ENCODE assay signal across 16 cellular contexts in the genomic region with DNA sequence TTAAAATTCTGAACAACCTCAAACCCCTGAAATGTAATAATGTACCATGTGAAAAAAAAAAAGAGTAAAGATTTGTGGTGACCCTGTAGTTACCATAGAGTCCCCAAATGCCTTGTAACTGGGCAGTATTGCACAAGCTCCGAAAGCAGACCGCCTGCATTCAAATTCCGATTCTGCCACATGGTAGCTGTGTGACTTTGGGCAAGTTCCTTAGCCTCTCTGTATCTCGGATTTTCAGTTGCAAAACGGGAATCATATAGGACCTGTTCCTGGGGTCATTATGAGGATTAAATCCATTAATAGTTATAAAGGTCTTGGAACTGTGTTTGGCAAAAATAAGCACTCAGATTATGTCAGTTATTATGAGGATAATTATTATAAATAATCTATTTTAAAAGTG. TPM values are rescaled to one million over a fixed set of nuclear protein-coding genes. Genes with fewer than 3 reads are reported as not detected.
A peak's percentile ranks its signal among the peaks of the same experiment; 100 is the strongest.
DNase-seq lines count a peak whose midpoint lies in the region; ATAC-seq, FAIRE-seq and TF ChIP-seq lines count a peak whose summit lies in the region.
"Had no signal": no experiment of that assay in that cellular context is flagged by ENCODE, and none has a peak within 500 bp of the region (broad histone marks: within the 10 kb centered on the region; RNA-seq: fewer than 3 reads in every experiment).

No MANE protein-coding gene starts in this region.

- H3K36me3 ChIP-seq in breast epithelium = no peaks in the 10 kb centered on the region
- no peaks in the 10 kb centered on the region for H3K36me3 ChIP-seq in RWPE2 (ENCODE audit: low read depth)
- H3K36me3 ChIP-seq in keratinocyte (ENCODE audit: control insufficient read depth in 2 of 2, extremely low read depth in 1 of 2, insufficient read depth in 2 of 2, low read length in 2 of 2) = no peaks in the 10 kb centered on the region
- H3K36me3 ChIP-seq: BLaER1 had no signal

- H3K36me3 Mint-ChIP-seq in MCF 10A (ENCODE audit: insufficient read depth, unreplicated experiment) = peaks cover 6% of the 10 kb centered on the region

- TF ChIP-seq POLR2A in breast epithelium (IDR thresholded peaks at IDR 0.05) = no peak

- BruUV-seq in MCF 10A (replicated peaks; lab: Mats Ljungman, UMichigan) = no TSS peak

- no peak for TF ChIP-seq CTCF in MCF 10A (IDR thresholded peaks at IDR 0.05; ENCODE audit: unreplicated experiment)
- TF ChIP-seq CTCF in breast epithelium (IDR thresholded peaks at IDR 0.05) = no peak
- TF ChIP-seq CTCF in RWPE2 (IDR thresholded peaks at IDR 0.05; ENCODE audit: poor library complexity, severe bottlenecking) = no peak
- no peak for TF ChIP-seq CTCF in keratinocyte (optimal IDR thresholded peaks at IDR 0.05 in 1 of 3, IDR thresholded peaks at IDR 0.05 in 1 of 3, conservative IDR thresholded peaks at IDR 0.05 in 1 of 3; ENCODE audit: extremely low read depth in 1 of 3, insufficient read depth in 2 of 3, low read length in 3 of 3)

- no peak overlapping the region for H3K9ac ChIP-seq in keratinocyte (ENCODE audit: control insufficient read depth, extremely low read depth, insufficient read depth, low read length)
- H3K9ac ChIP-seq: BLaER1 had no signal

- H3K9me3 ChIP-seq in breast epithelium (no peaks in the 10 kb centered on the region), RWPE2 (ENCODE audit: severe bottlenecking) (no peaks in the 10 kb centered on the region), keratinocyte (ENCODE audit: control insufficient read depth, low read depth, low read length) (no peaks in the 10 kb centered on the region)
- H3K9me3 ChIP-seq: BLaER1, Caco-2 had no signal

- H3K4me3 Mint-ChIP-seq in MCF 10A (ENCODE audit: unreplicated experiment) = peak overlapping the region; percentile 58
- H3K4me3 Mint-ChIP-seq: CD8-positive, alpha-beta memory T cell had no signal

- H3K4me3 ChIP-seq in breast epithelium (no peak overlapping the region), RWPE2 (ENCODE audit: severe bottlenecking) (no peak overlapping the region), keratinocyte (ENCODE audit: control insufficient read depth in 2 of 3, extremely low read depth in 1 of 3, insufficient read depth in 2 of 3, low read depth in 1 of 3, low read length in 3 of 3) (no peak overlapping the region)
- H3K4me3 ChIP-seq: BLaER1 had no signal

- intact Hi-C loops in MCF 10A (cut with micrococcal nuclease) = loop anchor here (10.0 kb wide), 1 partner anchor 424 kb away; no protein-coding TSS in a partner anchor
- intact Hi-C loops in breast epithelium (cut with DNase I; ENCODE audit: low total_unique reads) = no loop called here

- DNase-seq in MCF 10A (ENCODE audit: unreplicated experiment) = no peak
- no peak for DNase-seq in breast epithelium (ENCODE audit: low spot score in 2 of 2)
- no peak for DNase-seq in RWPE2 (ENCODE audit: low spot score)
- DNase-seq in keratinocyte (ENCODE audit: low read depth, low spot score) = no peak
- DNase-seq in NOMO-1 treated with DMSO at 0.1 percent for 48 hours (lab: John Stamatoyannopoulos, UW; ENCODE audit: unreplicated experiment) = no peak
- DNase-seq: AML-193; Caco-2; CD8-positive, alpha-beta memory T cell; DND-41; GDM1 had no signal

- CTCF ChIA-PET in MCF 10A (lab: Yijun Ruan, JAX) = interaction anchor here (0.8 to 2.8 kb wide), 7 partner anchors 11 to 198 kb away, joined by 3 to 10 read pairs (median 3); partner anchors contain the start of gene FRK

- no peaks in the 10 kb centered on the region for H3K27me3 Mint-ChIP-seq in MCF 10A (ENCODE audit: insufficient read depth, unreplicated experiment)
- H3K27me3 Mint-ChIP-seq: CD8-positive, alpha-beta memory T cell had no signal

- H2AFZ ChIP-seq in keratinocyte (ENCODE audit: control insufficient read depth, low read length) = no peak overlapping the region

- H3K9me1 ChIP-seq in keratinocyte (ENCODE audit: control insufficient read depth, extremely low read depth, insufficient read depth, low read length) = no peaks in the 10 kb centered on the region

- no peaks in the 10 kb centered on the region for H4K20me1 ChIP-seq in keratinocyte (ENCODE audit: control insufficient read depth, extremely low read depth, insufficient read depth, low read length)
- H4K20me1 ChIP-seq: BLaER1 had no signal

- H3K4me2 ChIP-seq in keratinocyte (ENCODE audit: control insufficient read depth, extremely low read depth, insufficient read depth, low read depth, low read length) = peak overlapping the region; percentile 89
- H3K4me2 ChIP-seq: BLaER1 had no signal

- no peaks in the 10 kb centered on the region for H3K9me3 Mint-ChIP-seq in MCF 10A (ENCODE audit: unreplicated experiment)
- H3K9me3 Mint-ChIP-seq: CD8-positive, alpha-beta memory T cell had no signal

- ATAC-seq in RWPE2 (ENCODE audit: low read depth) = no peak
- no peak for ATAC-seq in GM21723 (IDR thresholded peaks at IDR 0.05; ENCODE audit: unreplicated experiment)
- ATAC-seq in HG03354 (IDR thresholded peaks at IDR 0.05; ENCODE audit: poor library complexity, severe bottlenecking, unreplicated experiment) = no peak

- H3K27me3 ChIP-seq in breast epithelium (no peaks in the 10 kb centered on the region), RWPE2 (ENCODE audit: insufficient read depth, poor library complexity, severe bottlenecking) (no peaks in the 10 kb centered on the region), keratinocyte (ENCODE audit: control insufficient read depth, extremely low read depth, insufficient read depth, low read length) (no peaks in the 10 kb centered on the region)
- H3K27me3 ChIP-seq: BLaER1 had no signal

- no peaks in the 10 kb centered on the region for H3K4me1 ChIP-seq in breast epithelium
- H3K4me1 ChIP-seq in RWPE2 (ENCODE audit: insufficient read depth, poor library complexity, severe bottlenecking) = peaks cover 43% of the 10 kb centered on the region
- peaks cover 47% of the 10 kb centered on the region for H3K4me1 ChIP-seq in keratinocyte (ENCODE audit: control insufficient read depth, extremely low read depth, insufficient read depth, low read length)
- H3K4me1 ChIP-seq: Caco-2 had no signal

- POLR2A ChIA-PET in MCF 10A (lab: Yijun Ruan, JAX) = interaction anchor here (0.7 to 3.2 kb wide), 7 partner anchors 10 to 360 kb away, joined by 3 to 16 read pairs (median 3); partner anchors contain the start of genes NT5DC1, TSPYL1 and TSPYL4

- peak overlapping the region; percentile 83 for H3K27ac Mint-ChIP-seq in MCF 10A (ENCODE audit: low read depth, unreplicated experiment)

- dilution Hi-C loops in keratinocyte (cut with MboI; ENCODE audit: extremely low pct_ligation_motif_present, low sequenced_read_pairs) = no loop called here

- no peak for FAIRE-seq in keratinocyte (lab: Jason Lieb, UNC)
- FAIRE-seq: GM12892 had no signal

- no peak overlapping the region for H3K27ac ChIP-seq in breast epithelium
- peak overlapping the region; percentile 75 for H3K27ac ChIP-seq in RWPE2 (ENCODE audit: poor library complexity, severe bottlenecking)
- H3K27ac ChIP-seq in keratinocyte (ENCODE audit: control insufficient read depth, insufficient read depth, low read length) = peak overlapping the region; percentile 84
- H3K27ac ChIP-seq: 22Rv1, BLaER1, HL-60 had no signal

- peaks cover 22% of the 10 kb centered on the region for H3K4me1 Mint-ChIP-seq in MCF 10A (ENCODE audit: insufficient read depth, unreplicated experiment)

- H3K79me2 ChIP-seq in keratinocyte (ENCODE audit: control insufficient read depth, insufficient read depth, low read length) = no peaks in the 10 kb centered on the region

RNA-seq across cellular contexts. Expression of gene TSPYL4, which starts 43.6 kb away (rescaled TPM):
- total RNA-seq in MCF 10A (2022) = 9.1 and 9.8 TPM in 2 replicates
- total RNA-seq in breast epithelium = 10 to 100 TPM; 15.2 to 22.2 (median 19.0) TPM
- polyA plus RNA-seq in keratinocyte = 6.2 to 8.3 TPM (median 8.1 TPM) in 3 replicates
- polyA plus RNA-seq in keratinocyte (2011; ENCODE audit: low read depth) = 1.3 TPM
- polyA plus RNA-seq in keratinocyte (2011; cell fraction: cytosol; rRNA removed) = 2.7 and 3.9 TPM in 2 replicates
- 22.1 and 23.0 TPM in 2 replicates for polyA plus RNA-seq in keratinocyte (2011; cell fraction: nucleus; rRNA removed)
- 4.9 and 7.5 TPM in 2 replicates for polyA plus RNA-seq in keratinocyte (2012; ENCODE audit: low replicate concordance)
- polyA minus RNA-seq in keratinocyte = 3.6 to 9.1 TPM (median 7.6 TPM) in 3 replicates
- polyA minus RNA-seq in keratinocyte (2011; cell fraction: cytosol; rRNA and poly(A)+ RNA removed) = 3.5 TPM
- polyA minus RNA-seq in keratinocyte (2011; cell fraction: nucleus; rRNA and poly(A)+ RNA removed) = 4.2 and 5.7 TPM in 2 replicates

Comparison
In these comparisons a context has a peak if more than half of its experiments do, and no peak if none do; other contexts are left out.
1. H3K27ac ChIP-seq: peak in RWPE2 (single experiment) and keratinocyte (single experiment); none in breast epithelium (0 of 2).